In the genomic region with DNA sequence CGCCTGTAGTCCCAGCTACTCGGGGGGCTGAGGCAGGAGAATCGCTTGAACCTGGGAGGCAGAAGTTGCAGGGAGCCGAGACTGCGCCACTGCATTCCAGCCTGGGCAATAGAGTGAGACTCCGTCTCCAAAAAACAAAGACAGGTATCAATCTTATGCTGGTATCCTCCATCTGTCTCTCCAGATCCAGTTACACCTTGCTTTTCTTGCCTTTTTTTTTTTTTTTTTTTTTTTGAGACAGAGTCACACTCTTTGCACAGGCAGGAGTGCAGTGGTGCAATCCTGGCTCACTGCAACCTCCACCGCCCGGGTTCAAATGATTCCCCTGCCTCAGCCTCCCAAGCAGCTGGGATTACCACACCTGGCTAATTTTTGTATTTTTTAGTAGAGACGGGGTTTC, we compare ENCODE assay signal across 7 cellular contexts. TPM values are rescaled to one million over a fixed set of nuclear protein-coding genes. Genes with fewer than 3 reads are reported as not detected.
DNase-seq lines count a peak whose midpoint lies in the region; ATAC-seq and TF ChIP-seq lines count a peak whose summit lies in the region.
"Not testable (repeated sequence)": the region's sequence is repeated elsewhere in the genome, so short reads cannot be mapped to it uniquely, and the experiment has no call there.

No MANE protein-coding gene starts in this region.

- not testable (repeated sequence) for H3K9me3 Mint-ChIP-seq in Caco-2 (ENCODE audit: unreplicated experiment); activated CD4-positive, alpha-beta T cell treated with anti-CD3 and anti-CD28 coated beads, Interleukin-2, amount 10 ng/mL, durations not matched to agents 7 days and 5 days; activated naive CD4-positive, alpha-beta T cell treated with anti-CD3 and anti-CD28 coated beads, Interleukin-2, amount 50 U/mL, for 72 hours; neural progenitor cell

- peak overlapping the region; percentile 83 for H3K27ac ChIP-seq in HUES48 (ENCODE audit: low read depth, low read length)
- peak overlapping the region; percentile 99 for H3K27ac ChIP-seq in OCI-LY1 (ENCODE audit: low read depth, low read length, poor library complexity, severe bottlenecking)
- peak overlapping the region; percentile 52 for H3K27ac ChIP-seq in cardiac muscle cell
- not testable (repeated sequence) for H3K27ac ChIP-seq in neural progenitor cell

- H3K27me3 ChIP-seq in Caco-2 (replicated peaks; ENCODE audit: control insufficient read depth, insufficient read depth, low read length); HUES48 (ENCODE audit: control insufficient read depth, insufficient read depth, low read length); OCI-LY1 (ENCODE audit: insufficient read depth, low read length); cardiac muscle cell; neural progenitor cell: not testable (repeated sequence)

- POLR2A ChIA-PET in Caco-2 (lab: Charles Lee); activated CD4-positive, alpha-beta T cell treated with anti-CD3 and anti-CD28 coated beads, Interleukin-2, amount 10 ng/mL, durations not matched to agents 7 days and 5 days (lab: Charles Lee): not testable (repeated sequence)

- H2AFZ ChIP-seq in OCI-LY1 (ENCODE audit: low read length); neural progenitor cell (replicated peaks): not testable (repeated sequence)

- H3K4me1 Mint-ChIP-seq in Caco-2 (ENCODE audit: low read depth, unreplicated experiment) (peaks cover 37% of the 10 kb centered on the region), neural progenitor cell (peaks cover 50% of the 10 kb centered on the region)
- peaks cover 93% of the 10 kb centered on the region for H3K4me1 Mint-ChIP-seq in activated CD4-positive, alpha-beta T cell treated with anti-CD3 and anti-CD28 coated beads, Interleukin-2, amount 10 ng/mL, durations not matched to agents 7 days and 5 days

- peak overlapping the region; percentile 98 for H3K4me2 ChIP-seq in OCI-LY1 (ENCODE audit: low read length)
- H3K4me2 ChIP-seq in neural progenitor cell: peak overlapping the region; percentile 38

- H3K9me3 ChIP-seq in Caco-2; HUES48 (ENCODE audit: control insufficient read depth, insufficient read depth, low read length); OCI-LY1 (ENCODE audit: low read length); cardiac muscle cell (ENCODE audit: low read depth); neural progenitor cell (ENCODE audit: low read depth): not testable (repeated sequence)

- CTCF ChIA-PET in Caco-2 (lab: Charles Lee): not testable (repeated sequence)
- CTCF ChIA-PET in activated CD4-positive, alpha-beta T cell treated with anti-CD3 and anti-CD28 coated beads, Interleukin-2, amount 10 ng/mL, durations not matched to agents 7 days and 5 days (lab: Charles Lee): interaction anchor here (1.2 kb wide), 1 partner anchor 14 kb away, joined by 3 read pairs; no protein-coding TSS in a partner anchor

- intact Hi-C loops in Caco-2 (cut with micrococcal nuclease; ENCODE audit: unreplicated experiment): not testable (repeated sequence)

- peaks cover 61% of the 10 kb centered on the region for H3K79me2 ChIP-seq in OCI-LY1 (ENCODE audit: insufficient read depth, low read length)
- H3K79me2 ChIP-seq in neural progenitor cell (ENCODE audit: low read depth): peaks cover 80% of the 10 kb centered on the region

- H4K20me1 ChIP-seq in OCI-LY1 (ENCODE audit: insufficient read depth, low read length): not testable (repeated sequence)
- peaks cover 100% of the 10 kb centered on the region for H4K20me1 ChIP-seq in neural progenitor cell (ENCODE audit: low read depth)

- H3K4me1 ChIP-seq in Caco-2: peaks cover 19% of the 10 kb centered on the region
- peaks cover 56% of the 10 kb centered on the region for H3K4me1 ChIP-seq in HUES48 (ENCODE audit: control insufficient read depth, insufficient read depth, low read length)
- H3K4me1 ChIP-seq in OCI-LY1 (ENCODE audit: insufficient read depth, low read length, severe bottlenecking): peaks cover 97% of the 10 kb centered on the region
- peaks cover 26% of the 10 kb centered on the region for H3K4me1 ChIP-seq in cardiac muscle cell (ENCODE audit: low read depth)
- peaks cover 48% of the 10 kb centered on the region for H3K4me1 ChIP-seq in neural progenitor cell

- not testable (repeated sequence) for H3K4me3 ChIP-seq in Caco-2 (ENCODE audit: low read depth, low read length); HUES48 (ENCODE audit: low read depth, low read length); cardiac muscle cell; neural progenitor cell
- H3K4me3 ChIP-seq in OCI-LY1 (ENCODE audit: low read depth, low read length, poor library complexity, severe bottlenecking): peak overlapping the region; percentile 59

- DNase-seq in Caco-2; activated CD4-positive, alpha-beta T cell treated with anti-CD3 and anti-CD28 coated beads, Interleukin-2, amount 10 ng/mL, durations not matched to agents 7 days and 5 days; activated naive CD4-positive, alpha-beta T cell treated with anti-CD3 and anti-CD28 coated beads, Interleukin-2, amount 50 U/mL, for 72 hours (ENCODE audit: low spot score in 2 of 2); cardiac muscle cell (ENCODE audit: low read depth in 1 of 2, low spot score in 1 of 2); neural progenitor cell (ENCODE audit: low spot score): not testable (repeated sequence)

- H3K4me3 Mint-ChIP-seq in Caco-2 (ENCODE audit: unreplicated experiment); neural progenitor cell: not testable (repeated sequence)
- peak overlapping the region; percentile 65 for H3K4me3 Mint-ChIP-seq in activated CD4-positive, alpha-beta T cell treated with anti-CD3 and anti-CD28 coated beads, Interleukin-2, amount 10 ng/mL, durations not matched to agents 7 days and 5 days

- H3K36me3 Mint-ChIP-seq in Caco-2 (ENCODE audit: insufficient read depth, unreplicated experiment): peaks cover 33% of the 10 kb centered on the region
- H3K36me3 Mint-ChIP-seq in activated CD4-positive, alpha-beta T cell treated with anti-CD3 and anti-CD28 coated beads, Interleukin-2, amount 10 ng/mL, durations not matched to agents 7 days and 5 days (ENCODE audit: low read depth): peaks cover 11% of the 10 kb centered on the region
- H3K36me3 Mint-ChIP-seq in activated naive CD4-positive, alpha-beta T cell treated with anti-CD3 and anti-CD28 coated beads, Interleukin-2, amount 50 U/mL, for 72 hours; neural progenitor cell: not testable (repeated sequence)

- not testable (repeated sequence) for H3F3A ChIP-seq in OCI-LY1 (ENCODE audit: insufficient read depth, low read length)
- H3F3A ChIP-seq in neural progenitor cell (ENCODE audit: low read depth): peaks cover 56% of the 10 kb centered on the region

- H3K9me2 ChIP-seq in OCI-LY1 (ENCODE audit: low read depth, low read length): not testable (repeated sequence)

- not testable (repeated sequence) for H3K27me3 Mint-ChIP-seq in Caco-2 (ENCODE audit: insufficient read depth, unreplicated experiment); activated CD4-positive, alpha-beta T cell treated with anti-CD3 and anti-CD28 coated beads, Interleukin-2, amount 10 ng/mL, durations not matched to agents 7 days and 5 days; neural progenitor cell (ENCODE audit: insufficient read depth, low read depth)

- TF ChIP-seq CTCF in Caco-2 (IDR thresholded peaks at IDR 0.05; ENCODE audit: insufficient read depth in 1 of 2, low read depth in 1 of 2, low read length in 1 of 2, severe bottlenecking in 1 of 2, unreplicated experiment in 1 of 2); OCI-LY1 (IDR thresholded peaks at IDR 0.05; ENCODE audit: low read length); cardiac muscle cell (IDR thresholded peaks at IDR 0.05; ENCODE audit: low read depth, low read length); neural progenitor cell (IDR thresholded peaks at IDR 0.05): not testable (repeated sequence)

- H3K9ac ChIP-seq in HUES48 (ENCODE audit: low read depth, low read length) (peak overlapping the region; percentile 30; the same call in 1 of the 2 replicates), OCI-LY1 (ENCODE audit: low read length) (peak overlapping the region; percentile 57; the same call in 1 of the 2 replicates)
- not testable (repeated sequence) for H3K9ac ChIP-seq in neural progenitor cell

- BruUV-seq in Caco-2 (replicated peaks; lab: Mats Ljungman, UMichigan): not testable (repeated sequence)

- ATAC-seq in activated naive CD4-positive, alpha-beta T cell treated with anti-CD3 and anti-CD28 coated beads, Interleukin-2, amount 50 U/mL, for 72 hours: peak in 1 of 2 donors; percentile 1

- peak overlapping the region; percentile 9 for H3K27ac Mint-ChIP-seq in Caco-2 (ENCODE audit: unreplicated experiment)
- peak overlapping the region; percentile 82 for H3K27ac Mint-ChIP-seq in activated CD4-positive, alpha-beta T cell treated with anti-CD3 and anti-CD28 coated beads, Interleukin-2, amount 10 ng/mL, durations not matched to agents 7 days and 5 days
- peak overlapping the region; percentile 80 to 92 for H3K27ac Mint-ChIP-seq in activated naive CD4-positive, alpha-beta T cell treated with anti-CD3 and anti-CD28 coated beads, Interleukin-2, amount 50 U/mL, for 72 hours
- H3K27ac Mint-ChIP-seq in neural progenitor cell: not testable (repeated sequence)

- H3K36me3 ChIP-seq in Caco-2 (ENCODE audit: control insufficient read depth, insufficient read depth, low read length); HUES48 (ENCODE audit: control insufficient read depth, insufficient read depth, low read length); OCI-LY1 (ENCODE audit: insufficient read depth, low read length); cardiac muscle cell; neural progenitor cell: not testable (repeated sequence)

RNA-seq across cellular contexts. Expression of a gene that starts 57.1 kb away (rescaled TPM):
- 29.8 and 33.6 TPM in 2 replicates for total RNA-seq in Caco-2 (2022)
- 10 to 100 TPM; 27.6 to 30.5 TPM for total RNA-seq in activated CD4-positive, alpha-beta T cell treated with anti-CD3 and anti-CD28 coated beads, Interleukin-2, amount 10 ng/mL, durations not matched to agents 7 days and 5 days
- 100 to 1,000 TPM in 1 of 2 donors, 10 to 100 TPM in 1; 74.4 to 110 TPM for total RNA-seq in activated naive CD4-positive, alpha-beta T cell treated with anti-CD3 and anti-CD28 coated beads, Interleukin-2, amount 50 U/mL, for 72 hours
- total RNA-seq in cardiac muscle cell: 8.9 and 13.2 TPM in 2 replicates
- 12.2 and 17.7 TPM in 2 replicates for polyA plus RNA-seq in cardiac muscle cell
- 5.2 and 10.4 TPM in 2 replicates for total RNA-seq in neural progenitor cell (ENCODE audit: low replicate concordance)

RNA-seq across cellular contexts. Expression of a gene that starts 59.1 kb away (rescaled TPM):
- total RNA-seq in Caco-2 (2022) (113 and 115 TPM in 2 replicates), cardiac muscle cell (113 and 198 TPM in 2 replicates), neural progenitor cell (ENCODE audit: low replicate concordance) (71.0 and 72.5 TPM in 2 replicates)
- 100 to 1,000 TPM; 136 to 150 TPM for total RNA-seq in activated CD4-positive, alpha-beta T cell treated with anti-CD3 and anti-CD28 coated beads, Interleukin-2, amount 10 ng/mL, durations not matched to agents 7 days and 5 days
- 100 to 1,000 TPM; 163 to 180 TPM for total RNA-seq in activated naive CD4-positive, alpha-beta T cell treated with anti-CD3 and anti-CD28 coated beads, Interleukin-2, amount 50 U/mL, for 72 hours
- polyA plus RNA-seq in cardiac muscle cell: 115 and 132 TPM in 2 replicates
